Comparison of ENCODE assay signal across 17 cellular contexts in genomic region chr6:3489032-3489757, GRCh38. TPM values are rescaled to one million over a fixed set of nuclear protein-coding genes. Genes with fewer than 3 reads are reported as not detected.
DNase-seq lines count a peak whose midpoint lies in the region; ATAC-seq, FAIRE-seq and TF ChIP-seq lines count a peak whose summit lies in the region.
"Had no signal": no experiment of that assay in that cellular context is flagged by ENCODE, and none has a peak within 500 bp of the region (broad histone marks: within the 10 kb centered on the region; RNA-seq: fewer than 3 reads in every experiment).

No MANE protein-coding gene starts in this region.

- H3K4me1 Mint-ChIP-seq in neural progenitor cell: peaks cover 19% of the 10 kb centered on the region
- H3K4me1 Mint-ChIP-seq: activated CD4-positive, alpha-beta T cell treated with anti-CD3 and anti-CD28 coated beads, Interleukin-2, amount 10 ng/mL, durations not matched to agents 7 days and 5 days had no signal

- H4K5ac ChIP-seq in H1 (ENCODE audit: insufficient read length, low read depth, low read length): no peak overlapping the region

- no peak overlapping the region for H2BK5ac ChIP-seq in H1 (ENCODE audit: low read depth, low read length)

- H3K56ac ChIP-seq in H1 (replicated peaks; ENCODE audit: insufficient read length, low read depth, low read length): no peak overlapping the region

- no peaks in the 10 kb centered on the region for H3K36me3 Mint-ChIP-seq in neural progenitor cell

- POLR2A ChIA-PET in H1 (lab: Charles Lee; ENCODE audit: partially characterized antibody): no interaction called here

- no peak for TF ChIP-seq CTCF in H1 (IDR thresholded peaks at IDR 0.05; ENCODE audit: control extremely low read depth in 1 of 3, insufficient read depth in 1 of 3, low read depth in 1 of 3, low read length in 3 of 3)
- no peak for TF ChIP-seq CTCF in neural progenitor cell (IDR thresholded peaks at IDR 0.05)
- no peak for TF ChIP-seq CTCF in GM13977 (IDR thresholded peaks at IDR 0.05; ENCODE audit: extremely low read depth, insufficient read depth, missing control alignments)
- TF ChIP-seq CTCF in lower lobe of right lung (IDR thresholded peaks at IDR 0.05): no peak

- no peak overlapping the region for H4K91ac ChIP-seq in H1 (replicated peaks; ENCODE audit: insufficient read length, low read length)

- no peak overlapping the region for H2BK20ac ChIP-seq in H1 (ENCODE audit: low read length)

- H3F3A ChIP-seq in neural progenitor cell (ENCODE audit: low read depth): no peaks in the 10 kb centered on the region

- peaks cover 10% of the 10 kb centered on the region for H3K27me3 Mint-ChIP-seq in neural progenitor cell (ENCODE audit: insufficient read depth, low read depth)

- no peak overlapping the region for H3K4me3 Mint-ChIP-seq in neural progenitor cell
- H3K4me3 Mint-ChIP-seq: activated CD4-positive, alpha-beta T cell treated with anti-CD3 and anti-CD28 coated beads, Interleukin-2, amount 10 ng/mL, durations not matched to agents 7 days and 5 days; activated T-cell treated with anti-CD3 and anti-CD28 coated beads, Interleukin-2, amount 50 U/mL, for 24 hours; T-helper 17 cell had no signal

- CTCF ChIA-PET in H1 (lab: Charles Lee; ENCODE audit: partially characterized antibody): interaction anchor here (0.7 to 1.1 kb wide), 3 partner anchors 22 to 538 kb away, joined by 3 to 4 read pairs (median 3); no protein-coding TSS in a partner anchor

- FAIRE-seq in H1 (lab: Jason Lieb, UNC): no peak

- no peak overlapping the region for H3K14ac ChIP-seq in H1 (ENCODE audit: insufficient read length)

- intact Hi-C loops in lower lobe of right lung (cut with DNase I): no loop called here

- no peaks in the 10 kb centered on the region; a peak in 1 of 7 replicates for H3K27me3 ChIP-seq in H1 (replicated peaks in 1 of 4; ENCODE audit: control insufficient read depth in 3 of 4, extremely low read depth in 1 of 4, insufficient read depth in 3 of 4, low read length in 3 of 4)
- no peaks in the 10 kb centered on the region for H3K27me3 ChIP-seq in neural progenitor cell
- no peaks in the 10 kb centered on the region for H3K27me3 ChIP-seq in MG63
- no peaks in the 10 kb centered on the region for H3K27me3 ChIP-seq in lower lobe of right lung (ENCODE audit: low read depth)
- H3K27me3 ChIP-seq: Peyer's patch had no signal

- peak overlapping the region; percentile 78 for H3K27ac Mint-ChIP-seq in neural progenitor cell
- H3K27ac Mint-ChIP-seq: activated CD4-positive, alpha-beta T cell treated with anti-CD3 and anti-CD28 coated beads, Interleukin-2, amount 10 ng/mL, durations not matched to agents 7 days and 5 days; activated T-cell treated with anti-CD3 and anti-CD28 coated beads, Interleukin-2, amount 50 U/mL, for 24 hours; T-helper 17 cell had no signal

- H3K27ac ChIP-seq in H1 (ENCODE audit: low read depth, low read length): no peak overlapping the region
- no peak overlapping the region for H3K27ac ChIP-seq in neural progenitor cell
- H3K27ac ChIP-seq in lower lobe of right lung: no peak overlapping the region
- H3K27ac ChIP-seq: Peyer's patch, thoracic aorta had no signal

- H2BK15ac ChIP-seq in H1 (ENCODE audit: low read length): no peak overlapping the region

- no peak overlapping the region for H2BK120ac ChIP-seq in H1 (replicated peaks; ENCODE audit: low read depth, low read length)

- TF ChIP-seq EP300 in H1 (IDR thresholded peaks at IDR 0.05; ENCODE audit: borderline replicate concordance in 1 of 2, low read depth in 2 of 2, low read length in 2 of 2): no peak

- WGBS in H1 (ENCODE audit: extremely low coverage in 1 of 2, insufficient coverage in 1 of 2, insufficient read length in 1 of 2, insufficient replicate concordance in 2 of 2, low coverage in 1 of 2, low lambda C conversion rate in 2 of 2, missing lambda C conversion rate in 1 of 2), 2 experiments: 62% methylated on average over 7 of the region's 7 CpGs; no CpG with 5 or more reads in 1 of the 2 experiments

- H3K9me3 ChIP-seq in H1 (ENCODE audit: insufficient read depth in 2 of 2, low read depth in 1 of 2, low read length in 1 of 2) (no peaks in the 10 kb centered on the region), neural progenitor cell (ENCODE audit: low read depth) (no peaks in the 10 kb centered on the region), MG63 (no peaks in the 10 kb centered on the region), lower lobe of right lung (no peaks in the 10 kb centered on the region)
- H3K9me3 ChIP-seq: mucosa of descending colon, Peyer's patch, thoracic aorta had no signal

- peak overlapping the region; percentile 48; the same call in 1 of the 2 replicates for H2AK5ac ChIP-seq in H1 (ENCODE audit: low read depth, low read length)

- H4K20me1 ChIP-seq in H1 (replicated peaks in 1 of 2; ENCODE audit: control insufficient read depth in 1 of 2, insufficient read depth in 2 of 2, low read length in 2 of 2) (no peaks in the 10 kb centered on the region), neural progenitor cell (ENCODE audit: low read depth) (no peaks in the 10 kb centered on the region)

- H3K9me3 Mint-ChIP-seq in neural progenitor cell: peaks cover 5% of the 10 kb centered on the region
- H3K9me3 Mint-ChIP-seq: activated CD4-positive, alpha-beta T cell treated with anti-CD3 and anti-CD28 coated beads, Interleukin-2, amount 10 ng/mL, durations not matched to agents 7 days and 5 days; activated T-cell treated with anti-CD3 and anti-CD28 coated beads, Interleukin-2, amount 50 U/mL, for 24 hours had no signal

- H3K4me2 ChIP-seq in H1 (ENCODE audit: insufficient read depth in 1 of 2, low read depth in 2 of 2, low read length in 2 of 2): no peak overlapping the region
- no peak overlapping the region for H3K4me2 ChIP-seq in neural progenitor cell

- H3K4me3 ChIP-seq in H1 (ENCODE audit: extremely low read depth in 1 of 4, insufficient read depth in 2 of 4, low read depth in 3 of 4, low read length in 4 of 4): no peak overlapping the region
- no peak overlapping the region for H3K4me3 ChIP-seq in neural progenitor cell
- no peak overlapping the region for H3K4me3 ChIP-seq in MG63
- H3K4me3 ChIP-seq in lower lobe of right lung: no peak overlapping the region
- H3K4me3 ChIP-seq: mucosa of descending colon, Peyer's patch, thoracic aorta had no signal

- H3K18ac ChIP-seq in H1 (ENCODE audit: extremely low read depth, low read length): no peak overlapping the region

- no peak for TF ChIP-seq RAD21 in H1 (IDR thresholded peaks at IDR 0.05 in 1 of 2, conservative IDR thresholded peaks at IDR 0.05 in 1 of 2; ENCODE audit: low read depth in 2 of 2, low read length in 2 of 2)

- ATAC-seq in lower lobe of right lung (no peak), GM18858 (IDR thresholded peaks at IDR 0.05; ENCODE audit: unreplicated experiment) (no peak)
- ATAC-seq: mucosa of descending colon, T-helper 17 cell had no signal

- H3K36me3 ChIP-seq in H1 (ENCODE audit: control insufficient read depth in 2 of 4, insufficient read depth in 4 of 4, low read length in 3 of 4) (no peaks in the 10 kb centered on the region), neural progenitor cell (no peaks in the 10 kb centered on the region), MG63 (no peaks in the 10 kb centered on the region), lower lobe of right lung (no peaks in the 10 kb centered on the region)
- H3K36me3 ChIP-seq: Peyer's patch, thoracic aorta had no signal

- H4K8ac ChIP-seq in H1 (ENCODE audit: extremely low read depth, insufficient read depth, low read length): no peak overlapping the region

- peak; percentile 76 for DNase-seq in Daoy (ENCODE audit: low read depth)
- peak; percentile 24 for DNase-seq in NCI-H69 (lab: John Stamatoyannopoulos, UW)
- DNase-seq in H1 (ENCODE audit: low read depth in 1 of 2, low spot score in 2 of 2): no peak
- no peak for DNase-seq in neural progenitor cell (ENCODE audit: low spot score)
- DNase-seq in MG63: no peak
- no peak for DNase-seq in GM13977 (ENCODE audit: low spot score)
- no peak for DNase-seq in lower lobe of right lung
- DNase-seq: activated CD4-positive, alpha-beta T cell treated with anti-CD3 and anti-CD28 coated beads, Interleukin-2, amount 10 ng/mL, durations not matched to agents 7 days and 5 days; activated T-cell treated with anti-CD3 and anti-CD28 coated beads, Interleukin-2, amount 50 U/mL, for 24 hours; mucosa of descending colon; NCI-H1436 treated with DMSO at 0.1 percent for 48 hours; NCI-H510A; Peyer's patch; posterior cingulate gyrus; T-helper 17 cell had no signal

- no peak overlapping the region for H3K4ac ChIP-seq in H1 (replicated peaks; ENCODE audit: insufficient read length, low read depth, low read length)

- H2AFZ ChIP-seq in H1 (ENCODE audit: low read length) (no peak overlapping the region), neural progenitor cell (replicated peaks) (peak overlapping the region; percentile 48)

- in situ Hi-C loops in GM13977 (cut with MboI; ENCODE audit: low pct_unique_long_range_greater_than_20kb, low sequenced_read_pairs, unreplicated experiment): no loop called here

- no peaks in the 10 kb centered on the region for H3K79me1 ChIP-seq in H1 (ENCODE audit: low read depth, low read length)

- no peaks in the 10 kb centered on the region for H3K79me2 ChIP-seq in H1 (ENCODE audit: control insufficient read depth in 1 of 2, insufficient read depth in 2 of 2, low read length in 2 of 2)
- no peaks in the 10 kb centered on the region for H3K79me2 ChIP-seq in neural progenitor cell (ENCODE audit: low read depth)

- no peak for TF ChIP-seq POLR2A in H1 (IDR thresholded peaks at IDR 0.05; ENCODE audit: control extremely low read depth in 1 of 2, low read depth in 2 of 2, low read length in 2 of 2)

- no peak overlapping the region for H3K9ac ChIP-seq in H1 (replicated peaks in 1 of 4; ENCODE audit: extremely low read depth in 1 of 4, low read depth in 3 of 4, low read length in 3 of 4)
- H3K9ac ChIP-seq in neural progenitor cell: no peak overlapping the region

- H3K4me1 ChIP-seq in H1 (replicated peaks in 1 of 4; ENCODE audit: control insufficient read depth in 3 of 4, insufficient read depth in 4 of 4, low read length in 3 of 4) (peaks cover 0 to 7% (median 4%) of the 10 kb centered on the region in 4 experiments; a peak in 2 of 7 replicates), neural progenitor cell (peaks cover 2% of the 10 kb centered on the region), lower lobe of right lung (no peaks in the 10 kb centered on the region)
- H3K4me1 ChIP-seq: Peyer's patch had no signal

- no peak overlapping the region for H3K23ac ChIP-seq in H1 (ENCODE audit: insufficient read length)

- no peak overlapping the region for H2BK12ac ChIP-seq in H1 (ENCODE audit: low read depth, low read length)

- no peaks in the 10 kb centered on the region for H3K23me2 ChIP-seq in H1 (ENCODE audit: low read depth, low read length)

RNA-seq across cellular contexts. Expression of gene SLC22A23, which starts 32.3 kb away (rescaled TPM):
- total RNA-seq in Daoy (2014; rRNA removed; shearing (Covaris generic)): 1.5 and 2.7 TPM in 2 replicates
- total RNA-seq in H1 (2021; fragmentation: NEBNext Ultra II Directional; extraction: Animal tissue kit (Norgen Biotek cat#: 25700)): 37.1 and 38.4 TPM in 2 replicates
- polyA plus RNA-seq in H1 (2011; rRNA removed): 9.9 and 15.8 TPM in 2 replicates
- 10.2 TPM for polyA plus RNA-seq in H1 (2011; cell fraction: cytosol; rRNA removed)
- polyA plus RNA-seq in H1 (2011; cell fraction: nucleus; rRNA removed): 28.3 TPM
- 15.4 to 22.2 TPM (median 19.8 TPM) in 4 replicates for polyA plus RNA-seq in H1 (2012, experiment 1 of 2)
- 11.3 TPM for polyA plus RNA-seq in H1 (2012, experiment 2 of 2)
- 26.5 TPM for polyA plus RNA-seq in H1 (2013, experiment 1 of 2)
- polyA plus RNA-seq in H1 (2013, experiment 2 of 2): 28.3 TPM
- polyA minus RNA-seq in H1 (2011; rRNA and poly(A)+ RNA removed): 19.6 and 26.4 TPM in 2 replicates
- 18.3 TPM for polyA minus RNA-seq in H1 (2011; cell fraction: cytosol; rRNA and poly(A)+ RNA removed)
- polyA minus RNA-seq in H1 (2011; cell fraction: nucleus; rRNA and poly(A)+ RNA removed): 33.0 TPM
- 0.99 and 3.3 TPM in 2 replicates for total RNA-seq in neural progenitor cell (ENCODE audit: low replicate concordance)
- total RNA-seq in MG63 (2014; rRNA removed; shearing (Covaris generic); ENCODE audit: low replicate concordance): 0.12 and 2.8 TPM in 2 replicates
- total RNA-seq in lower lobe of right lung: 27.8 TPM

Comparison
In these comparisons a context has a peak if more than half of its experiments do, and no peak if none do; other contexts are left out.
1. DNase-seq: peak in Daoy (single experiment) and NCI-H69 (single experiment); none in H1 (0 of 2), neural progenitor cell (single experiment), MG63 (single experiment), GM13977 (single experiment) and lower lobe of right lung (single experiment).